Comparison of ENCODE assay signal across 1 cellular context in genomic region chr15:37789881-37790280, GRCh38.
TF ChIP-seq lines count a peak whose summit lies in the region.

No MANE protein-coding gene starts in this region.

TF ChIP-seq in GM23338, 12 proteins besides CTCF, POLR2A, EP300 and RAD21 (continued from another document):
- TF ChIP-seq ZNF462 (CRISPR knock-in tag; IDR thresholded peaks at IDR 0.05) (no peak), ZNF114 (CRISPR knock-in tag; IDR thresholded peaks at IDR 0.05) (no peak)
TF ChIP-seq in GM23338: peak in this region for 0.
